ENCODE assay signal across 8 cellular contexts in the genomic region with DNA sequence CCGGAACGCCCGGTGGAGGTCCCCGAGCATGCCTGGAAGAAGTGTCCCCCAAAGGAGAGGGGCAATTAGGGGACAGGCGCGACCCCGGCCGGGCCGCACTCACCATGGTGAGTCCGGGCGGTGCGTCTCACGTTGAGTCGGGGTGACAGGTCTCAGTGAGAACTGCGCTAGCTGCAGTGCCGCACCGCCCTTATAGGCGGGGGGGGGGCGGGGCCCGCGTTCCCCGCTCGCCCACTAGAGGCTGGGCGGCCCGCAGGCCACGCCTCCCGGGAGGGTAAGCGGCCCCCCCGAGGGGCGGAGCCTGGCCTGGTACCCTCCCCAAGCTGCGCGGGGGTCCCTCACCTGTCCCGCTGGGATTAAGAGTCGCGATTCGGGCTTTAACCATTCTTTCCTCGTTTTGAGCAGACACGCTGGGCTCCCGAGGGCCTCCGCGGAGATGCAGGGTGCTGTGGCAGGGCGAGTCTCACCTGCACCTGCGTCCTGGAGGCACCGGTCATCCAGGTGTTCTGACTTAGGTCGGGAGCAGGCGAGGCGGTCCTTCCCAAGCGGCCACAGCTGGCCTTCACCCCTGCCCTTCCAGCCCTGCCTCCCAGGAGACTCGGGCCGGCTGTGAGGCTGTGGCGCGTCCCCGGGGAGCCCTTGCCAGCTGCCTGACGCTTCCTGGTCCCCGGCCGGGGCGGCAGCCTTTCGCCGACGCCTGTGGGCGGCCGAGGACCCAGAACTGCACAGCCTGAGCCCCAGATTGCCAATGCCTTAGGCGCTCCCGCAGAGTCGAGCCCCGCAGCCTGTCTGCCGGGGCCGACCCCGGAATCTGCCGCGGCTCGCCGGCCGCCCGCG. TPM values are rescaled to one million over a fixed set of nuclear protein-coding genes. Genes with fewer than 3 reads are reported as not detected.
DNase-seq lines count a peak whose midpoint lies in the region; ATAC-seq and TF ChIP-seq lines count a peak whose summit lies in the region.

Gene TUBA4A (minus strand): TSS at position 166 of the 837 bp plus-strand sequence. CDS start 60 bp downstream, at position 106.

- no peaks in the 10 kb centered on the region for H3K9me3 Mint-ChIP-seq in activated CD4-positive, alpha-beta T cell treated with anti-CD3 and anti-CD28 coated beads, Interleukin-2, amount 10 ng/mL, durations not matched to agents 24 days and 14 days

- no peaks in the 10 kb centered on the region for H3K27me3 Mint-ChIP-seq in activated CD4-positive, alpha-beta T cell treated with anti-CD3 and anti-CD28 coated beads, Interleukin-2, amount 10 ng/mL, durations not matched to agents 24 days and 14 days

- H3K27me3 ChIP-seq in left lung = peaks cover 0 to 26% of the 10 kb centered on the region in 2 donors

- peak; percentile 34 for ATAC-seq in GM18873 (IDR thresholded peaks at IDR 0.05; ENCODE audit: low FRiP score, unreplicated experiment)
- peak; percentile 41 for ATAC-seq in HG03108 (IDR thresholded peaks at IDR 0.05; ENCODE audit: unreplicated experiment)
- ATAC-seq in left lung = peak; percentile 89

- TF ChIP-seq CTCF in AG04449 (IDR thresholded peaks at IDR 0.05; ENCODE audit: insufficient read depth, low read length, missing control alignments) = no peak
- TF ChIP-seq CTCF in left lung (IDR thresholded peaks at IDR 0.05) = peak in 1 of 2 donors; percentile 32

- intact Hi-C loops in activated CD4-positive, alpha-beta T cell treated with anti-CD3 and anti-CD28 coated beads, Interleukin-2, amount 10 ng/mL, durations not matched to agents 24 days and 14 days (cut with micrococcal nuclease) = loop anchor here (1.0 to 5.0 kb wide), 12 partner anchors 9 to 687 kb away; partner anchors contain the start of genes ANKZF1, ATG9A, CHPF and CNOT9
- intact Hi-C loops in left lung (cut with DNase I) = no loop called here

- POLR2A ChIA-PET in AG04449 (lab: Yijun Ruan, JAX) = interaction anchor here (1.0 kb wide), 1 partner anchor 9 kb away, joined by 3 read pairs; the partner anchor contains the start of genes GLB1L and STK16

- H3K4me1 Mint-ChIP-seq in activated CD4-positive, alpha-beta T cell treated with anti-CD3 and anti-CD28 coated beads, Interleukin-2, amount 10 ng/mL, durations not matched to agents 24 days and 14 days = peaks cover 47% of the 10 kb centered on the region

- H3K9me3 ChIP-seq in left lung = no peaks in the 10 kb centered on the region

- peak within 1 kb of the TSS; percentile 91 for H3K27ac Mint-ChIP-seq in activated CD4-positive, alpha-beta T cell treated with anti-CD3 and anti-CD28 coated beads, Interleukin-2, amount 10 ng/mL, durations not matched to agents 24 days and 14 days

- peak within 1 kb of the TSS; percentile 83 for H3K27ac ChIP-seq in cingulate gyrus (ENCODE audit: low read depth, low read length)
- H3K27ac ChIP-seq in left lung = peak within 1 kb of the TSS; percentile 79 to 97

- H3K4me3 Mint-ChIP-seq in activated CD4-positive, alpha-beta T cell treated with anti-CD3 and anti-CD28 coated beads, Interleukin-2, amount 10 ng/mL, durations not matched to agents 24 days and 14 days = peak within 1 kb of the TSS; percentile 80

- peaks cover 16 to 54% of the 10 kb centered on the region in 2 donors for H3K4me1 ChIP-seq in left lung

- no peak for DNase-seq in AG04449 (ENCODE audit: low read depth, low spot score)
- peak; percentile 72 to 89 for DNase-seq in NCI-H524 (lab: John Stamatoyannopoulos, UW)
- DNase-seq in activated CD4-positive, alpha-beta T cell treated with anti-CD3 and anti-CD28 coated beads, Interleukin-2, amount 10 ng/mL, durations not matched to agents 24 days and 14 days = peak; percentile 97
- peak; percentile 88 to 97 for DNase-seq in left lung
- DNase-seq in stimulated activated CD4-positive, alpha-beta T cell treated with anti-CD3 and anti-CD28 coated beads, Interleukin-2, amount 100 ng/mL, for 4 hours (ENCODE audit: low read depth) = peak; percentile 89

- peaks cover 0 to 14% of the 10 kb centered on the region in 2 donors for H3K36me3 ChIP-seq in left lung

- CTCF ChIA-PET in AG04449 (lab: Yijun Ruan, JAX) = interaction anchor here (1.1 to 3.2 kb wide), 7 partner anchors 10 to 95 kb away, joined by 3 to 37 read pairs (median 12); no protein-coding TSS in a partner anchor

- H3K4me3 ChIP-seq in AG04449 (ENCODE audit: low read depth, low read length) (peak within 1 kb of the TSS; percentile 57), left lung (peak within 1 kb of the TSS; percentile 54 to 69)

- H3K36me3 Mint-ChIP-seq in activated CD4-positive, alpha-beta T cell treated with anti-CD3 and anti-CD28 coated beads, Interleukin-2, amount 10 ng/mL, durations not matched to agents 24 days and 14 days (ENCODE audit: low read depth) = peaks cover 39% of the 10 kb centered on the region

RNA-seq across cellular contexts. Expression of gene TUBA4A, which starts in this region (rescaled TPM):
- total RNA-seq in activated CD4-positive, alpha-beta T cell treated with anti-CD3 and anti-CD28 coated beads, Interleukin-2, amount 10 ng/mL, durations not matched to agents 24 days and 14 days = 235 and 240 TPM in 2 replicates
- total RNA-seq in left lung = 10 to 100 TPM; 65.0 to 84.0 TPM

Comparison
In these comparisons a context has a peak if more than half of its experiments do, and no peak if none do; other contexts are left out.
1. ATAC-seq: peak in every context shown above with its lines; median percentile 89 in left lung; 41 in HG03108; 34 in GM18873.